8 cellular contexts compared by ENCODE assay signal in the genomic region with DNA sequence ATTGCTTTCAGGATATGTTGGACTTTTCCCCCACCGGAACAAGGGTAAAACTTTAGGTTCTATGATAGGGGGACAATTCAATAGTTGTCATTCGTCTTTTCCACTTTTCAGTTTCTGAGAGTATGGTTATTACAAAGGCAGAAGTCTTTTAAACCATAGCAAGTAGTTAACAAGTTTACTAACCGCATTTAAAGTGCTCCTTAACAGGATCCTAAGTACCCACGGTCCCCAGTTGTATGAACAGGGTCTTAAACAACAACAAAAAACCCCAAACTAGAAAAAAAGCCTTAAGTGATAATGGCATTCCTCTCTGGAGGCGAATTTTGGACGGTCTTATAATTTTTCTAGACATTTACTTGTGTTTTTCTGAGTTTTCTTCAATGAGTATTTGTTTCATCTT. TPM values are rescaled to one million over a fixed set of nuclear protein-coding genes. Genes with fewer than 3 reads are reported as not detected.
A peak's percentile ranks its signal among the peaks of the same experiment; 100 is the strongest.
DNase-seq lines count a peak whose midpoint lies in the region; ATAC-seq, FAIRE-seq and TF ChIP-seq lines count a peak whose summit lies in the region.

No MANE protein-coding gene starts in this region.

- TF ChIP-seq CTCF in fibroblast of the aortic adventitia (IDR thresholded peaks at IDR 0.05; ENCODE audit: insufficient read depth, low read length) (no peak), sigmoid colon (IDR thresholded peaks at IDR 0.05) (no peak)

- peak; percentile 62 for FAIRE-seq in GM19239 (lab: Jason Lieb, UNC)

- no peak for TF ChIP-seq POLR2A in sigmoid colon (IDR thresholded peaks at IDR 0.05)

- H3K27me3 ChIP-seq in SJSA1 (replicated peaks) (no peaks in the 10 kb centered on the region), sigmoid colon (no peaks in the 10 kb centered on the region)

- no peak for TF ChIP-seq EP300 in sigmoid colon (IDR thresholded peaks at IDR 0.05)

- H3K9me3 ChIP-seq in SJSA1 (replicated peaks) (no peaks in the 10 kb centered on the region), sigmoid colon (no peaks in the 10 kb centered on the region)

- intact Hi-C loops in sigmoid colon (cut with DNase I), result loop anchor here (5.0 to 10.0 kb wide), 5 partner anchors 264 to 977 kb away; partner anchors contain the start of gene BBX

- no peak for DNase-seq in GM19239 (ENCODE audit: insufficient read length, low spot score)
- DNase-seq in SJSA1 (ENCODE audit: low read depth in 1 of 2, low spot score in 2 of 2), result no peak
- DNase-seq in fibroblast of the aortic adventitia (ENCODE audit: low read depth), result no peak
- DNase-seq in sigmoid colon, result no peak
- no peak for DNase-seq in nucleus accumbens (lab: John Stamatoyannopoulos, UW)
- DNase-seq in activated CD4-positive, alpha-beta T cell treated with anti-CD3 and anti-CD28 coated beads, Interleukin-2, amount 50 U/mL, for 48 hours, result no peak
- no peak for DNase-seq in DMS114 treated with DMSO at 0.1 percent for 48 hours (lab: John Stamatoyannopoulos, UW; ENCODE audit: unreplicated experiment)

- H3K4me3 ChIP-seq in SJSA1 (peak overlapping the region; percentile 65), fibroblast of the aortic adventitia (ENCODE audit: low read depth, low read length) (peak overlapping the region; percentile 89), sigmoid colon (peak overlapping the region; percentile 78 to 86 (median 82))

- H3K27ac ChIP-seq in SJSA1 (peak overlapping the region; percentile 89), sigmoid colon (peak overlapping the region; percentile 80 to 84 (median 82))

- no peaks in the 10 kb centered on the region for H3K36me3 ChIP-seq in SJSA1
- H3K36me3 ChIP-seq in sigmoid colon, result no peaks in the 10 kb centered on the region

- H3K4me1 ChIP-seq in SJSA1 (replicated peaks), result peaks cover 10% of the 10 kb centered on the region
- peaks cover 0 to 33% (median 19%) of the 10 kb centered on the region in 4 donors for H3K4me1 ChIP-seq in sigmoid colon

- WGBS in sigmoid colon, 2 donors, result 5 to 13% methylated on average over 6 of the region's 6 CpGs

- ATAC-seq in GM21360 (IDR thresholded peaks at IDR 0.05; ENCODE audit: unreplicated experiment), result no peak

RNA-seq across cellular contexts. Expression of gene IFT57, which starts 0.8 kb away (rescaled TPM):
- 40.5 and 64.7 TPM in 2 replicates for total RNA-seq in SJSA1 (2014; rRNA removed; shearing (Covaris generic))
- total RNA-seq in fibroblast of the aortic adventitia (ENCODE audit: low replicate concordance), result 47.6 and 199 TPM in 2 replicates
- 10 to 100 TPM; 38.8 to 49.6 (median 44.0) TPM for total RNA-seq in sigmoid colon
- polyA plus RNA-seq in sigmoid colon, result 10 to 100 TPM; 34.4 to 55.0 (median 38.4) TPM
